ENCODE assay signal across 30 cellular contexts in the genomic region with DNA sequence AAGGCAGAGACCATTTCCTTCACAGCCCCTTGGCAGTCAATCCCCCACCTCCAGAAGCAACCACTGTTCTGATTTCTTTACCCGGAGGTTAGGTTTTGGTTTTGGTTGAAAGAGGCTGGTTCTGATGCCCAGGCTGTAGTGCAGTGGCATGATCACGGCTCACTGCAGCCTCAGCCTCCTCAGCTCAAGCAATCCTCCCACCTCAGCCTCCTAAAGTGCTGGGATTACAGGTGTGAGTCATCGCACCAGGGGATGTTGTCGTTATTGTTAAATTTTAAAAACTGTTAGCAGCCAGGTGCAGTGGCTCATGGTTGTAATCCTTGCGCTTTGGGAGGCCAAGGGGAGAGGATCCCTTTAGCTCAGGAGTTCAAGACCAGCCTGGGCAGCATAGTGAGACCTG. TPM values are rescaled to one million over a fixed set of nuclear protein-coding genes. Genes with fewer than 3 reads are reported as not detected.
A peak's percentile ranks its signal among the peaks of the same experiment; 100 is the strongest.
DNase-seq lines count a peak whose midpoint lies in the region; ATAC-seq, FAIRE-seq and TF ChIP-seq lines count a peak whose summit lies in the region.
"Had no signal": no experiment of that assay in that cellular context is flagged by ENCODE, and none has a peak within 500 bp of the region (broad histone marks: within the 10 kb centered on the region; RNA-seq: fewer than 3 reads in every experiment).

No MANE protein-coding gene starts in this region.

- TF ChIP-seq RAD21 in HepG2 (CRISPR knock-in tag; IDR thresholded peaks at IDR 0.05): no peak

- intact Hi-C loops in HepG2 (cut with micrococcal nuclease; ENCODE audit: unreplicated experiment): no loop called here
- intact Hi-C loops in right lobe of liver (cut with DNase I): no loop called here
- intact Hi-C loops in body of pancreas (cut with DNase I): no loop called here

- no peak overlapping the region for H2AFZ ChIP-seq in HepG2 (ENCODE audit: low read length)

- 57% methylated on average over 5 of the region's 5 CpGs for WGBS in HepG2 (ENCODE audit: low lambda C conversion rate)
- 86% methylated on average over 5 of the region's 5 CpGs for WGBS in right lobe of liver (ENCODE audit: insufficient coverage, low coverage, low lambda C conversion rate, missing lambda C conversion rate)
- 82 to 89% methylated on average over 4 to 5 of the region's 5 CpGs for WGBS in body of pancreas, 2 donors

- H3K4me3 ChIP-seq in HepG2 (replicated peaks in 1 of 3; ENCODE audit: insufficient read depth in 1 of 3, low read depth in 2 of 3, low read length in 3 of 3): no peak overlapping the region
- H3K4me3 ChIP-seq in right lobe of liver: no peak overlapping the region
- H3K4me3 ChIP-seq in body of pancreas: no peak overlapping the region
- H3K4me3 ChIP-seq: BLaER1, GM12878 had no signal

- no peaks in the 10 kb centered on the region for H3K36me3 Mint-ChIP-seq in activated naive CD8-positive, alpha-beta T cell treated with anti-CD3 and anti-CD28 coated beads for 36 hours
- H3K36me3 Mint-ChIP-seq: CD14-positive monocyte; CD4-positive, alpha-beta memory T cell; CD4-positive, CD25-positive, alpha-beta regulatory T cell; CD8-positive, alpha-beta memory T cell had no signal

- no peak overlapping the region for H3K9ac ChIP-seq in HepG2 (ENCODE audit: insufficient read depth, low read depth, low read length)
- H3K9ac ChIP-seq: BLaER1 had no signal

- no peaks in the 10 kb centered on the region for H3K27me3 Mint-ChIP-seq in activated naive CD8-positive, alpha-beta T cell treated with anti-CD3 and anti-CD28 coated beads for 36 hours
- H3K27me3 Mint-ChIP-seq: CD4-positive, CD25-positive, alpha-beta regulatory T cell had no signal

- H3K36me3 ChIP-seq in HepG2 (replicated peaks in 1 of 2; ENCODE audit: control insufficient read depth in 1 of 2, insufficient read depth in 2 of 2, low read length in 2 of 2): no peaks in the 10 kb centered on the region
- H3K36me3 ChIP-seq in right lobe of liver: no peaks in the 10 kb centered on the region
- no peaks in the 10 kb centered on the region for H3K36me3 ChIP-seq in body of pancreas (replicated peaks in 1 of 2; ENCODE audit: insufficient read depth in 1 of 2, low read depth in 2 of 2)
- H3K36me3 ChIP-seq: BE2C, BLaER1 had no signal

- H3K4me2 ChIP-seq in HepG2 (ENCODE audit: low read depth, low read length): no peak overlapping the region
- H3K4me2 ChIP-seq: BLaER1 had no signal

- CTCF ChIA-PET in HepG2 (lab: Yijun Ruan, JAX; ENCODE audit: low intra/inter-chr PET ratio, low total read pairs): no interaction called here

- no peak for ATAC-seq in HepG2
- no peak for ATAC-seq in right lobe of liver
- ATAC-seq in body of pancreas: no peak
- ATAC-seq: GM12878 had no signal

- no peak for TF ChIP-seq CTCF in HepG2 (CRISPR knock-in tag; IDR thresholded peaks at IDR 0.05)
- TF ChIP-seq CTCF in right lobe of liver (IDR thresholded peaks at IDR 0.05): no peak
- TF ChIP-seq CTCF in body of pancreas (IDR thresholded peaks at IDR 0.05): no peak

- POLR2A ChIA-PET in HepG2 (lab: Yijun Ruan, JAX): no interaction called here

- H3K4me1 Mint-ChIP-seq in activated naive CD8-positive, alpha-beta T cell treated with anti-CD3 and anti-CD28 coated beads for 36 hours: no peaks in the 10 kb centered on the region
- H3K4me1 Mint-ChIP-seq: CD14-positive monocyte; CD4-positive, alpha-beta memory T cell; CD4-positive, CD25-positive, alpha-beta regulatory T cell; CD8-positive, alpha-beta memory T cell had no signal

- no peaks in the 10 kb centered on the region for H3K9me3 ChIP-seq in HepG2 (ENCODE audit: low read length)
- no peaks in the 10 kb centered on the region for H3K9me3 ChIP-seq in right lobe of liver
- H3K9me3 ChIP-seq in body of pancreas: no peaks in the 10 kb centered on the region
- H3K9me3 ChIP-seq: BE2C, BLaER1 had no signal

- no peak overlapping the region for H3K27ac Mint-ChIP-seq in activated naive CD8-positive, alpha-beta T cell treated with anti-CD3 and anti-CD28 coated beads for 36 hours
- H3K27ac Mint-ChIP-seq: CD14-positive monocyte; CD4-positive, alpha-beta memory T cell; CD4-positive, CD25-positive, alpha-beta regulatory T cell; CD8-positive, alpha-beta memory T cell had no signal

- TF ChIP-seq EP300 in HepG2 (IDR thresholded peaks at IDR 0.05; ENCODE audit: low read depth in 2 of 2, low read length in 2 of 2): no peak
- TF ChIP-seq EP300 in HepG2 (CRISPR knock-in tag; IDR thresholded peaks at IDR 0.05; ENCODE audit: borderline replicate concordance): no peak

- H3K4me1 ChIP-seq in HepG2 (ENCODE audit: insufficient read depth, low read length): peaks cover 7% of the 10 kb centered on the region; the same call in 1 of the 2 replicates
- H3K4me1 ChIP-seq in right lobe of liver: no peaks in the 10 kb centered on the region
- peaks cover 45% of the 10 kb centered on the region for H3K4me1 ChIP-seq in body of pancreas
- H3K4me1 ChIP-seq: BE2C, BLaER1 had no signal

- no peak for FAIRE-seq in HepG2 (lab: Jason Lieb, UNC)
- FAIRE-seq: A204.1, GM12878, GM12892, GM18507 had no signal

- DNase-seq in HepG2 (ENCODE audit: low spot score): no peak
- no peak for DNase-seq in right lobe of liver
- DNase-seq in body of pancreas: no peak
- no peak for DNase-seq in activated naive CD8-positive, alpha-beta T cell treated with anti-CD3 and anti-CD28 coated beads for 36 hours
- no peak for DNase-seq in activated T-cell treated with anti-CD3 and anti-CD28 coated beads, Interleukin-2, amount 50 U/mL, for 1 hour
- DNase-seq: 8988T; ACHN; BE2C; C1 segment of cervical spinal cord; CD4-positive, alpha-beta memory T cell; CD4-positive, CD25-positive, alpha-beta regulatory T cell; CD8-positive, alpha-beta memory T cell; COR-L47; DMS 273 treated with DMSO at 0.1 percent for 48 hours; DMS153; DMS53; DMS79; DND-41; EL; GDM1 had no signal

- no TSS peak for BruUV-seq in HepG2 (replicated peaks; lab: Mats Ljungman, UMichigan)

- H3K27me3 ChIP-seq in HepG2 (ENCODE audit: control insufficient read depth in 1 of 2, insufficient read depth in 2 of 2, low read length in 2 of 2) (peaks cover 31 to 71% of the 10 kb centered on the region in 2 experiments), right lobe of liver (no peaks in the 10 kb centered on the region), body of pancreas (no peaks in the 10 kb centered on the region)
- H3K27me3 ChIP-seq: BE2C, BLaER1 had no signal

- no peak for TF ChIP-seq POLR2A in HepG2 (IDR thresholded peaks at IDR 0.05; ENCODE audit: insufficient read depth in 1 of 2, low read depth in 2 of 2, low read length in 2 of 2)
- TF ChIP-seq POLR2A in right lobe of liver (IDR thresholded peaks at IDR 0.05): no peak
- no peak for TF ChIP-seq POLR2A in body of pancreas (IDR thresholded peaks at IDR 0.05)

- no peak overlapping the region for H3K4me3 Mint-ChIP-seq in activated naive CD8-positive, alpha-beta T cell treated with anti-CD3 and anti-CD28 coated beads for 36 hours
- H3K4me3 Mint-ChIP-seq: CD4-positive, alpha-beta memory T cell; CD4-positive, CD25-positive, alpha-beta regulatory T cell; CD8-positive, alpha-beta memory T cell had no signal

- no peaks in the 10 kb centered on the region for H3K79me2 ChIP-seq in HepG2 (ENCODE audit: insufficient read depth, low read length)

- H3K9me3 Mint-ChIP-seq in activated naive CD8-positive, alpha-beta T cell treated with anti-CD3 and anti-CD28 coated beads for 36 hours: no peaks in the 10 kb centered on the region
- H3K9me3 Mint-ChIP-seq: CD4-positive, alpha-beta memory T cell; CD4-positive, CD25-positive, alpha-beta regulatory T cell; CD8-positive, alpha-beta memory T cell had no signal

- H4K20me1 ChIP-seq in HepG2 (ENCODE audit: insufficient read depth, low read length): no peaks in the 10 kb centered on the region
- H4K20me1 ChIP-seq: BLaER1 had no signal

- in situ Hi-C loops in HepG2 (cut with HindIII; ENCODE audit: extremely low pct_ligation_motif_present, low pct_unique_long_range_greater_than_20kb): no loop called here

- no peak overlapping the region for H3K27ac ChIP-seq in HepG2 (ENCODE audit: extremely low read length, insufficient read depth, low read length)
- H3K27ac ChIP-seq in right lobe of liver: no peak overlapping the region
- peak overlapping the region in 3 of 4 donors; percentile 50 to 98 (median 58) for H3K27ac ChIP-seq in body of pancreas
- H3K27ac ChIP-seq: BLaER1 had no signal

RNA-seq across cellular contexts. Expression of a gene that starts 3.0 kb away (rescaled TPM):
- total RNA-seq in HepG2 (2016; rRNA removed; fragmentation: Illumina TruSeq; extraction: Trizol): not detected in 2 replicates
- total RNA-seq in HepG2 (2016; cell fraction: cytosol; rRNA removed; fragmentation: Illumina TruSeq; extraction: Trizol; ENCODE audit: low read depth): not detected in 2 replicates
- not detected in 2 replicates for total RNA-seq in HepG2 (2016; cell fraction: insoluble cytoplasmic fraction; rRNA removed; fragmentation: Illumina TruSeq; extraction: Trizol)
- total RNA-seq in HepG2 (2016; cell fraction: membrane; rRNA removed; fragmentation: Illumina TruSeq; extraction: Trizol): not detected in 2 replicates
- not detected in 2 replicates for total RNA-seq in HepG2 (2016; cell fraction: nucleus; rRNA removed; fragmentation: Illumina TruSeq; extraction: Trizol)
- 0.13 and 0.39 TPM in 2 replicates for polyA plus RNA-seq in HepG2 (2011; rRNA removed)
- polyA plus RNA-seq in HepG2 (2011; cell fraction: cytosol; rRNA removed): 0.13 TPM in 1 of 2 replicates, not detected in the other
- 0.53 TPM in 1 of 2 replicates, not detected in the other for polyA plus RNA-seq in HepG2 (2011; cell fraction: nucleus; rRNA removed)
- 0.78 and 0.89 TPM in 2 replicates for polyA plus RNA-seq in HepG2 (2012)
- polyA plus RNA-seq in HepG2 (2016; cell fraction: cytosol; fragmentation: Illumina TruSeq; extraction: Trizol; ENCODE audit: low read depth): 0.40 TPM in 1 of 2 replicates, not detected in the other
- not detected in 2 replicates for polyA plus RNA-seq in HepG2 (2016; cell fraction: insoluble cytoplasmic fraction; fragmentation: Illumina TruSeq; extraction: Trizol; ENCODE audit: low read depth)
- 0.37 TPM in 1 of 2 replicates, not detected in the other for polyA plus RNA-seq in HepG2 (2016; cell fraction: membrane; fragmentation: Illumina TruSeq; extraction: Trizol; ENCODE audit: low read depth)
- polyA plus RNA-seq in HepG2 (2016; cell fraction: nucleus; fragmentation: Illumina TruSeq; extraction: Trizol; ENCODE audit: insufficient read depth, low read depth): not detected in 2 replicates
- not detected in 2 replicates for polyA minus RNA-seq in HepG2 (2011; rRNA and poly(A)+ RNA removed; ENCODE audit: low replicate concordance)
- not detected in 2 replicates for polyA minus RNA-seq in HepG2 (2011; cell fraction: cytosol; rRNA and poly(A)+ RNA removed)
- polyA minus RNA-seq in HepG2 (2011; cell fraction: nucleus; rRNA and poly(A)+ RNA removed): not detected in 2 replicates
- not detected for total RNA-seq in right lobe of liver
- over 10,000 TPM; 18,538 to 32,261 TPM for total RNA-seq in body of pancreas
- not detected for total RNA-seq in activated naive CD8-positive, alpha-beta T cell treated with anti-CD3 and anti-CD28 coated beads for 36 hours
- total RNA-seq: A673; CD4-positive, alpha-beta memory T cell; CD4-positive, CD25-positive, alpha-beta regulatory T cell; CD8-positive, alpha-beta memory T cell; Daoy; G401 had no signal
- polyA plus RNA-seq: AG04450; CD14-positive monocyte; CD4-positive, alpha-beta memory T cell; CD4-positive, CD25-positive, alpha-beta regulatory T cell; CD8-positive, alpha-beta memory T cell; GM12878 had no signal

RNA-seq across cellular contexts. Expression of a gene that starts 8.8 kb away (rescaled TPM):
- not detected in 2 replicates for total RNA-seq in HepG2 (2016; rRNA removed; fragmentation: Illumina TruSeq; extraction: Trizol)
- not detected in 2 replicates for total RNA-seq in HepG2 (2016; cell fraction: cytosol; rRNA removed; fragmentation: Illumina TruSeq; extraction: Trizol; ENCODE audit: low read depth)
- total RNA-seq in HepG2 (2016; cell fraction: insoluble cytoplasmic fraction; rRNA removed; fragmentation: Illumina TruSeq; extraction: Trizol): not detected in 2 replicates
- not detected in 2 replicates for total RNA-seq in HepG2 (2016; cell fraction: membrane; rRNA removed; fragmentation: Illumina TruSeq; extraction: Trizol)
- not detected in 2 replicates for total RNA-seq in HepG2 (2016; cell fraction: nucleus; rRNA removed; fragmentation: Illumina TruSeq; extraction: Trizol)
- polyA plus RNA-seq in HepG2 (2011; rRNA removed): 0.55 TPM in 1 of 2 replicates, not detected in the other
- 0.13 and 0.14 TPM in 2 replicates for polyA plus RNA-seq in HepG2 (2011; cell fraction: cytosol; rRNA removed)
- 0.47 TPM in 1 of 2 replicates, not detected in the other for polyA plus RNA-seq in HepG2 (2011; cell fraction: nucleus; rRNA removed)
- polyA plus RNA-seq in HepG2 (2012): not detected in 2 replicates
- polyA plus RNA-seq in HepG2 (2016; cell fraction: cytosol; fragmentation: Illumina TruSeq; extraction: Trizol; ENCODE audit: low read depth): not detected in 2 replicates
- not detected in 2 replicates for polyA plus RNA-seq in HepG2 (2016; cell fraction: insoluble cytoplasmic fraction; fragmentation: Illumina TruSeq; extraction: Trizol; ENCODE audit: low read depth)
- not detected in 2 replicates for polyA plus RNA-seq in HepG2 (2016; cell fraction: membrane; fragmentation: Illumina TruSeq; extraction: Trizol; ENCODE audit: low read depth)
- polyA plus RNA-seq in HepG2 (2016; cell fraction: nucleus; fragmentation: Illumina TruSeq; extraction: Trizol; ENCODE audit: insufficient read depth, low read depth): not detected in 2 replicates
- not detected in 2 replicates for polyA minus RNA-seq in HepG2 (2011; rRNA and poly(A)+ RNA removed; ENCODE audit: low replicate concordance)
- not detected in 2 replicates for polyA minus RNA-seq in HepG2 (2011; cell fraction: cytosol; rRNA and poly(A)+ RNA removed)
- polyA minus RNA-seq in HepG2 (2011; cell fraction: nucleus; rRNA and poly(A)+ RNA removed): not detected in 2 replicates
- not detected for total RNA-seq in right lobe of liver
- over 10,000 TPM; 14,932 to 20,352 TPM for total RNA-seq in body of pancreas
- total RNA-seq in activated naive CD8-positive, alpha-beta T cell treated with anti-CD3 and anti-CD28 coated beads for 36 hours: not detected
- total RNA-seq: A673; CD4-positive, alpha-beta memory T cell; CD4-positive, CD25-positive, alpha-beta regulatory T cell; CD8-positive, alpha-beta memory T cell; Daoy; G401 had no signal
- polyA plus RNA-seq: AG04450; CD14-positive monocyte; CD4-positive, alpha-beta memory T cell; CD4-positive, CD25-positive, alpha-beta regulatory T cell; CD8-positive, alpha-beta memory T cell; GM12878 had no signal

RNA-seq across cellular contexts. Expression of a gene that starts 41.5 kb away (rescaled TPM):
- total RNA-seq in HepG2 (2016; rRNA removed; fragmentation: Illumina TruSeq; extraction: Trizol) (35.9 and 48.1 TPM in 2 replicates), right lobe of liver (100 to 1,000 TPM in 1 of 6 experiments, 10 to 100 TPM in 5; 29.2 to 108 (median 51.2) TPM), body of pancreas (10 to 100 TPM; 61.0 to 72.8 TPM)
- 13.1 and 14.5 TPM in 2 replicates for total RNA-seq in HepG2 (2016; cell fraction: cytosol; rRNA removed; fragmentation: Illumina TruSeq; extraction: Trizol; ENCODE audit: low read depth)
- total RNA-seq in HepG2 (2016; cell fraction: insoluble cytoplasmic fraction; rRNA removed; fragmentation: Illumina TruSeq; extraction: Trizol): 33.1 and 51.1 TPM in 2 replicates
- 38.7 and 43.1 TPM in 2 replicates for total RNA-seq in HepG2 (2016; cell fraction: membrane; rRNA removed; fragmentation: Illumina TruSeq; extraction: Trizol)
- total RNA-seq in HepG2 (2016; cell fraction: nucleus; rRNA removed; fragmentation: Illumina TruSeq; extraction: Trizol): 38.1 and 45.0 TPM in 2 replicates
- polyA plus RNA-seq in HepG2 (2011; rRNA removed): 51.7 and 57.8 TPM in 2 replicates
- polyA plus RNA-seq in HepG2 (2011; cell fraction: cytosol; rRNA removed): 31.6 and 53.3 TPM in 2 replicates
- polyA plus RNA-seq in HepG2 (2011; cell fraction: nucleus; rRNA removed): 202 and 242 TPM in 2 replicates
- 39.6 and 65.3 TPM in 2 replicates for polyA plus RNA-seq in HepG2 (2012)
- polyA plus RNA-seq in HepG2 (2016; cell fraction: cytosol; fragmentation: Illumina TruSeq; extraction: Trizol; ENCODE audit: low read depth): 13.2 and 13.9 TPM in 2 replicates
- polyA plus RNA-seq in HepG2 (2016; cell fraction: insoluble cytoplasmic fraction; fragmentation: Illumina TruSeq; extraction: Trizol; ENCODE audit: low read depth): 47.9 and 56.1 TPM in 2 replicates
- polyA plus RNA-seq in HepG2 (2016; cell fraction: membrane; fragmentation: Illumina TruSeq; extraction: Trizol; ENCODE audit: low read depth): 24.5 and 27.8 TPM in 2 replicates
- polyA plus RNA-seq in HepG2 (2016; cell fraction: nucleus; fragmentation: Illumina TruSeq; extraction: Trizol; ENCODE audit: insufficient read depth, low read depth): 68.9 and 74.0 TPM in 2 replicates
- polyA minus RNA-seq in HepG2 (2011; rRNA and poly(A)+ RNA removed; ENCODE audit: low replicate concordance): 35.0 and 120 TPM in 2 replicates
- 32.5 and 33.4 TPM in 2 replicates for polyA minus RNA-seq in HepG2 (2011; cell fraction: cytosol; rRNA and poly(A)+ RNA removed)
- polyA minus RNA-seq in HepG2 (2011; cell fraction: nucleus; rRNA and poly(A)+ RNA removed): 77.6 and 107 TPM in 2 replicates
- 1 to 10 TPM in 1 of 2 experiments, under 1 TPM in 1; 0.74 to 1.2 TPM for total RNA-seq in activated naive CD8-positive, alpha-beta T cell treated with anti-CD3 and anti-CD28 coated beads for 36 hours
- polyA plus RNA-seq: CD14-positive monocyte; CD8-positive, alpha-beta memory T cell had no signal

Comparison
In these comparisons a context has a peak if more than half of its experiments do, and no peak if none do; other contexts are left out.
1. H3K27ac ChIP-seq: peak in body of pancreas (3 of 4); none in HepG2 (single experiment) and right lobe of liver (0 of 3).
2. RNA of a gene that starts 3.0 kb away (total RNA-seq): 18,538 to 32,261 TPM in body of pancreas; not detected in activated naive CD8-positive, alpha-beta T cell treated with anti-CD3 and anti-CD28 coated beads for 36 hours, not detected in HepG2 and not detected in right lobe of liver; every median in the first group is over 1,000 times any median in the second.
3. RNA of a gene that starts 8.8 kb away (total RNA-seq): 14,932 to 20,352 TPM in body of pancreas; not detected in activated naive CD8-positive, alpha-beta T cell treated with anti-CD3 and anti-CD28 coated beads for 36 hours, not detected in HepG2 and not detected in right lobe of liver; every median in the first group is over 1,000 times any median in the second.
4. RNA of a gene that starts 41.5 kb away (total RNA-seq): 61.0 to 72.8 TPM in body of pancreas, 29.2 to 108 TPM in right lobe of liver and 13.1 to 51.1 TPM in HepG2; 0.74 to 1.2 TPM in activated naive CD8-positive, alpha-beta T cell treated with anti-CD3 and anti-CD28 coated beads for 36 hours; every median in the first group is over 4 times any median in the second.